In genomic region chr10:49135575-49136313, GRCh38 we compare ENCODE assay signal across 1 cellular context.
TF ChIP-seq lines count a peak whose summit lies in the region.

No MANE protein-coding gene starts in this region.

TF ChIP-seq in GM12878, 131 proteins besides CTCF, POLR2A, EP300 and RAD21:
- TF ChIP-seq IRF4 (IDR thresholded peaks at IDR 0.05; ENCODE audit: low read depth, low read length) (no peak), IKZF1 (conservative IDR thresholded peaks at IDR 0.05) (peak; percentile 65), IKZF2 (IDR thresholded peaks at IDR 0.05) (peak; percentile 10 to 40; a peak in 1 of 4 replicates), ATF7 (IDR thresholded peaks at IDR 0.05; ENCODE audit: low read depth) (peak; percentile 92), CEBPB (IDR thresholded peaks at IDR 0.05; ENCODE audit: borderline replicate concordance in 1 of 2, low read depth in 2 of 2, low read length in 2 of 2) (no peak), ATF2 (IDR thresholded peaks at IDR 0.05; ENCODE audit: low read length) (peak; percentile 36; the same call in 1 of the 2 replicates), BHLHE40 (IDR thresholded peaks at IDR 0.05; ENCODE audit: borderline replicate concordance in 1 of 2, low read depth in 2 of 2, low read length in 1 of 2) (peak; percentile 36 to 54; a peak in 1 of 4 replicates)
